9 cellular contexts compared by ENCODE assay signal in the genomic region with DNA sequence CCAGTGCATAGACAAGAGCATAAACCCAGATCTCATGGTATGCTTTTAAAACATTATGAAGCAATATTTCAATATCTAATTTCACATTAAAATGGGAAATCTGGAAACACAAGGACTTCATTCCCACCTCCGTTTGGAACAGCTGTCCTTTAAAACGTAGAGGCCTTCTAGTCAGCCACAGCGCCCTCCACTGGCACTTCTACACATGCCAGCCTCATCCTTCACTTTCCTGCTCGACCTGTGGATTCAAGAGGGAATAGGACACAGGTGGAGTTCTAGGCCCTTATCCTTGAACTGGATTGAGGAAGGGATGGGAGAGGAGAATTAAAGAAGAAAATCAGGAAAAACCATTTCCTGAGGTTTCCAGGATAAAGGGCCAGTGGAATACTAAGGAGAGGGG.
DNase-seq lines count a peak whose midpoint lies in the region; ATAC-seq, FAIRE-seq and TF ChIP-seq lines count a peak whose summit lies in the region.
"Had no signal": no experiment of that assay in that cellular context is flagged by ENCODE, and none has a peak within 500 bp of the region (broad histone marks: within the 10 kb centered on the region; RNA-seq: fewer than 3 reads in every experiment).

No MANE protein-coding gene starts in this region.

- no peaks in the 10 kb centered on the region for H3K27me3 ChIP-seq in HepG2 (ENCODE audit: control insufficient read depth in 1 of 2, insufficient read depth in 2 of 2, low read length in 2 of 2)
- no peaks in the 10 kb centered on the region for H3K27me3 ChIP-seq in right lobe of liver

- BruUV-seq in HepG2 (replicated peaks; lab: Mats Ljungman, UMichigan), result no TSS peak

- CTCF ChIA-PET in HepG2 (lab: Yijun Ruan, JAX; ENCODE audit: low intra/inter-chr PET ratio, low total read pairs), result interaction anchor here (0.7 kb wide), 1 partner anchor 116 kb away, joined by 3 read pairs; no protein-coding TSS in a partner anchor

- TF ChIP-seq POLR2A in HepG2 (IDR thresholded peaks at IDR 0.05; ENCODE audit: insufficient read depth in 1 of 2, low read depth in 2 of 2, low read length in 2 of 2) (no peak), right lobe of liver (IDR thresholded peaks at IDR 0.05) (no peak)

- intact Hi-C loops in HepG2 (cut with micrococcal nuclease; ENCODE audit: unreplicated experiment) (no loop called here), right lobe of liver (cut with DNase I) (no loop called here), left cardiac atrium (cut with DNase I) (no loop called here)

- no peak overlapping the region for H3K4me2 ChIP-seq in HepG2 (ENCODE audit: low read depth, low read length)

- ATAC-seq in HepG2, result peak; percentile 64; the same call in 2 of the 3 replicates
- no peak for ATAC-seq in right lobe of liver
- ATAC-seq in SK-N-SH treated with all-trans-retinoic acid at 6 μM for 48 hours, result 0 out of 3 replicates have a peak, but pooled peaks have one; percentile 33
- no peak for ATAC-seq in left cardiac atrium

- DNase-seq in HepG2 (ENCODE audit: low spot score), result no peak
- no peak for DNase-seq in right lobe of liver
- DNase-seq in foreskin melanocyte, result peak; percentile 23
- no peak for DNase-seq in NCI-H187 (lab: John Stamatoyannopoulos, UW)
- no peak for DNase-seq in DMS114 treated with DMSO at 0.1 percent for 48 hours (lab: John Stamatoyannopoulos, UW; ENCODE audit: unreplicated experiment)
- DNase-seq in NCI-H1436 treated with DMSO at 0.1 percent for 48 hours (lab: John Stamatoyannopoulos, UW), result no peak
- no peak for DNase-seq in left cardiac atrium
- DNase-seq: NCI-H2171 treated with DMSO at 0.1 percent for 48 hours had no signal

- no peak for FAIRE-seq in HepG2 (lab: Jason Lieb, UNC)

- no peak overlapping the region for H3K4me3 ChIP-seq in HepG2 (replicated peaks in 1 of 3; ENCODE audit: insufficient read depth in 1 of 3, low read depth in 2 of 3, low read length in 3 of 3)
- H3K4me3 ChIP-seq in right lobe of liver, result no peak overlapping the region

- H3K9ac ChIP-seq in HepG2 (ENCODE audit: insufficient read depth, low read depth, low read length), result no peak overlapping the region

- TF ChIP-seq EP300 in HepG2 (IDR thresholded peaks at IDR 0.05; ENCODE audit: low read depth in 2 of 2, low read length in 2 of 2) (no peak), HepG2 (CRISPR knock-in tag; IDR thresholded peaks at IDR 0.05; ENCODE audit: borderline replicate concordance) (no peak)

- H3K36me3 ChIP-seq in HepG2 (replicated peaks in 1 of 2; ENCODE audit: control insufficient read depth in 1 of 2, insufficient read depth in 2 of 2, low read length in 2 of 2) (0 out of 5 replicates have a peak, but pooled peaks cover 0 to 1% of the 10 kb centered on the region in 2 experiments), right lobe of liver (no peaks in the 10 kb centered on the region)

- in situ Hi-C loops in HepG2 (cut with HindIII; ENCODE audit: extremely low pct_ligation_motif_present, low pct_unique_long_range_greater_than_20kb), result no loop called here

- H3K4me1 ChIP-seq in HepG2 (ENCODE audit: insufficient read depth, low read length) (no peaks in the 10 kb centered on the region), right lobe of liver (no peaks in the 10 kb centered on the region)

- TF ChIP-seq RAD21 in HepG2 (CRISPR knock-in tag; IDR thresholded peaks at IDR 0.05), result no peak

- WGBS in HepG2 (ENCODE audit: low lambda C conversion rate), result 64% methylated on average over 4 of the region's 4 CpGs
- 53% methylated on average over 4 of the region's 4 CpGs for WGBS in right lobe of liver (ENCODE audit: insufficient coverage, low coverage, low lambda C conversion rate, missing lambda C conversion rate)

- H3K9me3 ChIP-seq in HepG2 (ENCODE audit: low read length) (no peaks in the 10 kb centered on the region), right lobe of liver (no peaks in the 10 kb centered on the region)

- H3K79me2 ChIP-seq in HepG2 (ENCODE audit: insufficient read depth, low read length), result peaks cover 2% of the 10 kb centered on the region

- H3K27ac ChIP-seq in HepG2 (ENCODE audit: extremely low read length, insufficient read depth, low read length) (no peak overlapping the region), right lobe of liver (peak overlapping the region in 1 of 3 donors; percentile 27)

- H2AFZ ChIP-seq in HepG2 (ENCODE audit: low read length), result no peak overlapping the region

- POLR2A ChIA-PET in HepG2 (lab: Yijun Ruan, JAX), result no interaction called here

- no peaks in the 10 kb centered on the region for H4K20me1 ChIP-seq in HepG2 (ENCODE audit: insufficient read depth, low read length)

- peak; percentile 63 for TF ChIP-seq CTCF in HepG2 (CRISPR knock-in tag; IDR thresholded peaks at IDR 0.05)
- no peak for TF ChIP-seq CTCF in right lobe of liver (IDR thresholded peaks at IDR 0.05)

TF ChIP-seq in HepG2, 621 proteins besides CTCF, POLR2A, EP300 and RAD21:
- TF ChIP-seq STAG1 (CRISPR knock-in tag; IDR thresholded peaks at IDR 0.05), result peak; percentile 20; the same call in 1 of the 2 replicates
- no peak for TF ChIP-seq NFYC (CRISPR knock-in tag; IDR thresholded peaks at IDR 0.05)
- peak; percentile 22; the same call in 1 of the 2 replicates for TF ChIP-seq SMC3 (IDR thresholded peaks at IDR 0.05; ENCODE audit: low read length)
- no peak for TF ChIP-seq HOXA9 (CRISPR knock-in tag; IDR thresholded peaks at IDR 0.05; ENCODE audit: borderline replicate concordance)

TF ChIP-seq in SK-N-SH treated with all-trans-retinoic acid at 6 μM for 48 hours, 23 proteins besides CTCF, POLR2A, EP300 and RAD21 (continues in another document):
- TF ChIP-seq, protein P1, sequence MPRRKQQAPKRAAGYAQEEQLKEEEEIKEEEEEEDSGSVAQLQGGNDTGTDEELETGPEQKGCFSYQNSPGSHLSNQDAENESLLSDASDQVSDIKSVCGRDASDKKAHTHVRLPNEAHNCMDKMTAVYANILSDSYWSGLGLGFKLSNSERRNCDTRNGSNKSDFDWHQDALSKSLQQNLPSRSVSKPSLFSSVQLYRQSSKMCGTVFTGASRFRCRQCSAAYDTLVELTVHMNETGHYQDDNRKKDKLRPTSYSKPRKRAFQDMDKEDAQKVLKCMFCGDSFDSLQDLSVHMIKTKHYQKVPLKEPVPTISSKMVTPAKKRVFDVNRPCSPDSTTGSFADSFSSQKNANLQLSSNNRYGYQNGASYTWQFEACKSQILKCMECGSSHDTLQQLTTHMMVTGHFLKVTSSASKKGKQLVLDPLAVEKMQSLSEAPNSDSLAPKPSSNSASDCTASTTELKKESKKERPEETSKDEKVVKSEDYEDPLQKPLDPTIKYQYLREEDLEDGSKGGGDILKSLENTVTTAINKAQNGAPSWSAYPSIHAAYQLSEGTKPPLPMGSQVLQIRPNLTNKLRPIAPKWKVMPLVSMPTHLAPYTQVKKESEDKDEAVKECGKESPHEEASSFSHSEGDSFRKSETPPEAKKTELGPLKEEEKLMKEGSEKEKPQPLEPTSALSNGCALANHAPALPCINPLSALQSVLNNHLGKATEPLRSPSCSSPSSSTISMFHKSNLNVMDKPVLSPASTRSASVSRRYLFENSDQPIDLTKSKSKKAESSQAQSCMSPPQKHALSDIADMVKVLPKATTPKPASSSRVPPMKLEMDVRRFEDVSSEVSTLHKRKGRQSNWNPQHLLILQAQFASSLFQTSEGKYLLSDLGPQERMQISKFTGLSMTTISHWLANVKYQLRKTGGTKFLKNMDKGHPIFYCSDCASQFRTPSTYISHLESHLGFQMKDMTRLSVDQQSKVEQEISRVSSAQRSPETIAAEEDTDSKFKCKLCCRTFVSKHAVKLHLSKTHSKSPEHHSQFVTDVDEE (CRISPR knock-in tag; IDR thresholded peaks at IDR 0.05), result no peak
- no peak for TF ChIP-seq POU6F1 (CRISPR knock-in tag; IDR thresholded peaks at IDR 0.05; ENCODE audit: borderline replicate concordance, low read depth)
- no peak for TF ChIP-seq CREB5 (CRISPR knock-in tag; IDR thresholded peaks at IDR 0.05; ENCODE audit: low read depth)
- no peak for TF ChIP-seq PPARA (CRISPR knock-in tag; IDR thresholded peaks at IDR 0.05; ENCODE audit: borderline replicate concordance)
- no peak for TF ChIP-seq GLIS3 (CRISPR knock-in tag; IDR thresholded peaks at IDR 0.05)
- no peak for TF ChIP-seq SNAI2 (CRISPR knock-in tag; IDR thresholded peaks at IDR 0.05)
- TF ChIP-seq ISL1 (CRISPR knock-in tag; IDR thresholded peaks at IDR 0.05), result no peak
- TF ChIP-seq TOX (CRISPR knock-in tag; IDR thresholded peaks at IDR 0.05; ENCODE audit: borderline replicate concordance), result no peak
- TF ChIP-seq ESRRG (CRISPR knock-in tag; IDR thresholded peaks at IDR 0.05), result no peak
- no peak for TF ChIP-seq BACH2 (CRISPR knock-in tag; IDR thresholded peaks at IDR 0.05; ENCODE audit: borderline replicate concordance)

Comparison
In these comparisons a context has a peak if more than half of its experiments do, and no peak if none do; other contexts are left out.
1. ATAC-seq: peak in HepG2 (single experiment) and SK-N-SH treated with all-trans-retinoic acid at 6 μM for 48 hours (single experiment); none in right lobe of liver (0 of 4) and left cardiac atrium (0 of 2).